Comparison of ENCODE assay signal across 18 cellular contexts in genomic region chr9:136185066-136185465, GRCh38. TPM values are rescaled to one million over a fixed set of nuclear protein-coding genes. Genes with fewer than 3 reads are reported as not detected.
DNase-seq lines count a peak whose midpoint lies in the region; ATAC-seq and TF ChIP-seq lines count a peak whose summit lies in the region.
"Had no signal": no experiment of that assay in that cellular context is flagged by ENCODE, and none has a peak within 500 bp of the region (broad histone marks: within the 10 kb centered on the region; RNA-seq: fewer than 3 reads in every experiment).

No MANE protein-coding gene starts in this region.

- no peaks in the 10 kb centered on the region for H3K9me3 Mint-ChIP-seq in endodermal cell
- H3K9me3 Mint-ChIP-seq in activated naive CD8-positive, alpha-beta T cell treated with anti-CD3 and anti-CD28 coated beads, Interleukin-2, amount 50 U/mL, for 24 hours = no peaks in the 10 kb centered on the region
- H3K9me3 Mint-ChIP-seq: CD4-positive, alpha-beta T cell; GM23338; H9 had no signal

- no peak overlapping the region for H3K9ac ChIP-seq in SK-N-MC (ENCODE audit: insufficient read length)
- H3K9ac ChIP-seq in endodermal cell (ENCODE audit: extremely low read depth, low read length, poor library complexity, severe bottlenecking) = no peak overlapping the region

- H3K4me1 Mint-ChIP-seq in endodermal cell = no peaks in the 10 kb centered on the region
- no peaks in the 10 kb centered on the region for H3K4me1 Mint-ChIP-seq in activated naive CD8-positive, alpha-beta T cell treated with anti-CD3 and anti-CD28 coated beads, Interleukin-2, amount 50 U/mL, for 24 hours

- H3K27ac ChIP-seq in right cardiac atrium (ENCODE audit: low read length) (no peak overlapping the region), SK-N-MC (peak overlapping the region; percentile 71), endodermal cell (ENCODE audit: low read depth, low read length) (peak overlapping the region; percentile 64), lower lobe of right lung (no peak overlapping the region)
- H3K27ac ChIP-seq: C4-2B had no signal

- intact Hi-C loops in right cardiac atrium (cut with DNase I) (no loop called here), cardiac septum (cut with DNase I) (no loop called here), lower lobe of right lung (cut with DNase I) (no loop called here)

- peak; percentile 6 to 32 (median 24) for DNase-seq in right cardiac atrium
- no peak for DNase-seq in cardiac septum (ENCODE audit: low spot score)
- no peak for DNase-seq in SK-N-MC (ENCODE audit: low read depth, low spot score)
- DNase-seq in endodermal cell = no peak
- no peak for DNase-seq in lower lobe of right lung
- no peak for DNase-seq in activated naive CD8-positive, alpha-beta T cell treated with anti-CD3 and anti-CD28 coated beads, Interleukin-2, amount 50 U/mL, for 24 hours
- DNase-seq in germinal center (ENCODE audit: low spot score) = no peak
- DNase-seq: ACHN; CD4-positive, alpha-beta T cell; DMS153; DMS79; GDM1; H9; IMR-90 had no signal

- H3K27ac Mint-ChIP-seq in endodermal cell = peak overlapping the region; percentile 35
- H3K27ac Mint-ChIP-seq in activated naive CD8-positive, alpha-beta T cell treated with anti-CD3 and anti-CD28 coated beads, Interleukin-2, amount 50 U/mL, for 24 hours = no peak overlapping the region
- H3K27ac Mint-ChIP-seq: CD4-positive, alpha-beta T cell; GM23338; H9 had no signal

- WGBS in right cardiac atrium = 45% methylated on average over 19 of the region's 19 CpGs
- WGBS in endodermal cell (ENCODE audit: insufficient coverage in 1 of 2, insufficient read length in 1 of 2), 2 experiments = 87 to 89% methylated on average over 7 to 19 of the region's 19 CpGs

- H3K4me3 ChIP-seq in right cardiac atrium (ENCODE audit: low read length) (no peak overlapping the region), SK-N-MC (no peak overlapping the region), endodermal cell (ENCODE audit: low read length) (no peak overlapping the region), lower lobe of right lung (no peak overlapping the region)
- H3K4me3 ChIP-seq: GM23338 had no signal

- TF ChIP-seq CTCF in endodermal cell (conservative IDR thresholded peaks at IDR 0.05) (no peak), lower lobe of right lung (IDR thresholded peaks at IDR 0.05) (no peak)

- H3K36me3 ChIP-seq in SK-N-MC (ENCODE audit: insufficient read depth, low read length) = no peaks in the 10 kb centered on the region
- no peaks in the 10 kb centered on the region for H3K36me3 ChIP-seq in endodermal cell (ENCODE audit: control insufficient read depth, insufficient read depth, low read length)
- H3K36me3 ChIP-seq in lower lobe of right lung = no peaks in the 10 kb centered on the region

- H3K9me3 ChIP-seq in right cardiac atrium (ENCODE audit: control insufficient read depth, low read length) (no peaks in the 10 kb centered on the region), SK-N-MC (ENCODE audit: low read depth, low read length) (no peaks in the 10 kb centered on the region), endodermal cell (ENCODE audit: control insufficient read depth, low read length) (no peaks in the 10 kb centered on the region), lower lobe of right lung (no peaks in the 10 kb centered on the region)

- ATAC-seq in right cardiac atrium = no peak
- no peak for ATAC-seq in lower lobe of right lung
- ATAC-seq in activated naive CD8-positive, alpha-beta T cell treated with anti-CD3 and anti-CD28 coated beads, Interleukin-2, amount 50 U/mL, for 24 hours = no peak
- ATAC-seq: GM23338 had no signal

- no peak overlapping the region for H3K4me3 Mint-ChIP-seq in endodermal cell
- no peak overlapping the region for H3K4me3 Mint-ChIP-seq in activated naive CD8-positive, alpha-beta T cell treated with anti-CD3 and anti-CD28 coated beads, Interleukin-2, amount 50 U/mL, for 24 hours
- H3K4me3 Mint-ChIP-seq: CD4-positive, alpha-beta T cell; GM23338; H9 had no signal

- H3K4me1 ChIP-seq in right cardiac atrium (ENCODE audit: control insufficient read depth, insufficient read depth, low read length) = no peaks in the 10 kb centered on the region
- H3K4me1 ChIP-seq in endodermal cell (ENCODE audit: control insufficient read depth, insufficient read depth, low read length) = no peaks in the 10 kb centered on the region
- no peaks in the 10 kb centered on the region for H3K4me1 ChIP-seq in lower lobe of right lung

- no peaks in the 10 kb centered on the region for H3K27me3 Mint-ChIP-seq in endodermal cell (ENCODE audit: insufficient read depth)
- peaks cover 37% of the 10 kb centered on the region for H3K27me3 Mint-ChIP-seq in activated naive CD8-positive, alpha-beta T cell treated with anti-CD3 and anti-CD28 coated beads, Interleukin-2, amount 50 U/mL, for 24 hours

- no peaks in the 10 kb centered on the region for H3K27me3 ChIP-seq in right cardiac atrium (ENCODE audit: control insufficient read depth, insufficient read depth)
- H3K27me3 ChIP-seq in endodermal cell (ENCODE audit: control insufficient read depth, insufficient read depth, low read length, poor library complexity, severe bottlenecking) = no peaks in the 10 kb centered on the region
- H3K27me3 ChIP-seq in lower lobe of right lung (ENCODE audit: low read depth) = peaks cover 71% of the 10 kb centered on the region

- H3K36me3 Mint-ChIP-seq in endodermal cell (ENCODE audit: low read depth) = no peaks in the 10 kb centered on the region
- no peaks in the 10 kb centered on the region for H3K36me3 Mint-ChIP-seq in activated naive CD8-positive, alpha-beta T cell treated with anti-CD3 and anti-CD28 coated beads, Interleukin-2, amount 50 U/mL, for 24 hours (ENCODE audit: low read depth)

RNA-seq across cellular contexts. Expression of gene LHX3, which starts 19.9 kb away (rescaled TPM):
- total RNA-seq in right cardiac atrium (not detected), cardiac septum (not detected), endodermal cell (not detected), lower lobe of right lung (not detected)
- not detected for polyA plus RNA-seq in right cardiac atrium
- 0.11 TPM for polyA plus RNA-seq in endodermal cell (2013, experiment 1 of 2)
- polyA plus RNA-seq in endodermal cell (2013, experiment 2 of 2) = not detected
- total RNA-seq: Daoy, GM23338, H9, IMR-90 had no signal
- polyA plus RNA-seq: BJ, IMR-90 had no signal

Comparison
In these comparisons a context has a peak if more than half of its experiments do, and no peak if none do; other contexts are left out.
1. DNase-seq: peak in right cardiac atrium (3 of 3); none in cardiac septum (single experiment), SK-N-MC (single experiment), endodermal cell (single experiment), lower lobe of right lung (single experiment), activated naive CD8-positive, alpha-beta T cell treated with anti-CD3 and anti-CD28 coated beads, Interleukin-2, amount 50 U/mL, for 24 hours (single experiment) and germinal center (single experiment).
2. H3K27ac ChIP-seq: peak in SK-N-MC (single experiment) and endodermal cell (single experiment); none in right cardiac atrium (single experiment) and lower lobe of right lung (single experiment).